Comparison of ENCODE assay signal across 15 cellular contexts in the genomic region with DNA sequence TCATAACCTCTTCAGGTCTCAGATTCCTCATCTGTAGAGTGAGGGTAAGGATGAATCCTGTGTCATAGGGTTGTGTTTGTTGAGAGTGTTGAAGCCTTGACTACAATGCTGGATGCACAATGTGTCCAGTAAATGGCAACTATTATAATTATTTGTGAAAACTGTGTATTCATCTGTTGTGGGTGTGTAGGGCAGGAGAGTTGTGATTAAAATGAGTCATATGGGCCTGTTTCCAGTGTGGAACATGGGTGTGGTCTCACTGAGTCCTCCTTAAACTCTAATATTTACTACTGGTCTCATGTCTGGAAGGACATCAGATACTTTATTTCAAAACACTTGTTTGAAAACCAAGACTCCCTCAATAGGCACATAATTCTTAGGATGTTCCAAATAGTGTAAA.
"Had no signal": no experiment of that assay in that cellular context is flagged by ENCODE, and none has a peak within 500 bp of the region (broad histone marks: within the 10 kb centered on the region; RNA-seq: fewer than 3 reads in every experiment).

No MANE protein-coding gene starts in this region.

- H3K4me3 ChIP-seq: prostate gland had no signal

- H3K36me3 ChIP-seq: prostate gland had no signal

- ATAC-seq: activated naive CD4-positive, alpha-beta T cell treated with anti-CD3 and anti-CD28 coated beads, Interleukin-2, amount 50 U/mL, for 72 hours; stimulated activated effector memory CD8-positive, alpha-beta T cell treated with anti-CD3 and anti-CD28 coated beads, Interleukin-12 subunit alpha, Interleukin-12 subunit beta, amount 100 ng/mL, for 72 hours; WTC11 had no signal

- H3K9me3 ChIP-seq: prostate gland had no signal

- DNase-seq: activated CD4-positive, alpha-beta memory T cell treated with anti-CD3 and anti-CD28 coated beads, Interleukin-2, amount 10 ng/mL, durations not matched to agents 7 days and 5 days; activated CD4-positive, alpha-beta T cell treated with anti-CD3 and anti-CD28 coated beads for 4 hours; activated gamma-delta T cell; activated T-cell treated with anti-CD3 and anti-CD28 coated beads, Interleukin-2, amount 50 U/mL, for 24 hours; cortex of kidney; effector memory CD4-positive, alpha-beta T cell; glutamatergic neuron; hypothalamus; kidney; SW 1271 had no signal

- H3K4me1 ChIP-seq: prostate gland had no signal

- H3K27ac ChIP-seq: prostate gland had no signal

- FAIRE-seq: kidney, TTC549 had no signal
